ENCODE assay signal across 1 cellular context in genomic region chr15:74099963-74100733, GRCh38.
A peak's percentile ranks its signal among the peaks of the same experiment; 100 is the strongest.
TF ChIP-seq lines count a peak whose summit lies in the region.

No MANE protein-coding gene starts in this region.

TF ChIP-seq in K562, 482 proteins besides CTCF, POLR2A, EP300 and RAD21 (continued from another document):
- TF ChIP-seq MGA (IDR thresholded peaks at IDR 0.05) (peak; percentile 91), MLLT1 (IDR thresholded peaks at IDR 0.05) (0 out of 4 replicates have a peak, but pooled peaks of 1 of the 2 experiments have one; percentile 44), CBFA2T2 (conservative IDR thresholded peaks at IDR 0.05) (peak; percentile 87), C11orf30 (IDR thresholded peaks at IDR 0.05; ENCODE audit: low read depth) (peak; percentile 80), E2F3 (CRISPR knock-in tag; IDR thresholded peaks at IDR 0.05) (peak; percentile 79; the same call in 1 of the 2 replicates), MAZ (CRISPR knock-in tag; conservative IDR thresholded peaks at IDR 0.05 in 1 of 2, IDR thresholded peaks at IDR 0.05 in 1 of 2) (peak; percentile 36 to 44; a peak in 1 of 4 replicates), ZNF583 (CRISPR knock-in tag; IDR thresholded peaks at IDR 0.05) (peak; percentile 33; the same call in 1 of the 2 replicates), ELF1 (tag; IDR thresholded peaks at IDR 0.05) (peak; percentile 64), SMAD4 (CRISPR knock-in tag; conservative IDR thresholded peaks at IDR 0.05) (peak; percentile 50; the same call in 1 of the 2 replicates), ZNF592 (IDR thresholded peaks at IDR 0.05) (0 out of 2 replicates have a peak, but pooled peaks have one; percentile 25), CBX1 (IDR thresholded peaks at IDR 0.05; ENCODE audit: low read depth) (peak; percentile 79)
